ENCODE assay signal across 11 cellular contexts in the genomic region with DNA sequence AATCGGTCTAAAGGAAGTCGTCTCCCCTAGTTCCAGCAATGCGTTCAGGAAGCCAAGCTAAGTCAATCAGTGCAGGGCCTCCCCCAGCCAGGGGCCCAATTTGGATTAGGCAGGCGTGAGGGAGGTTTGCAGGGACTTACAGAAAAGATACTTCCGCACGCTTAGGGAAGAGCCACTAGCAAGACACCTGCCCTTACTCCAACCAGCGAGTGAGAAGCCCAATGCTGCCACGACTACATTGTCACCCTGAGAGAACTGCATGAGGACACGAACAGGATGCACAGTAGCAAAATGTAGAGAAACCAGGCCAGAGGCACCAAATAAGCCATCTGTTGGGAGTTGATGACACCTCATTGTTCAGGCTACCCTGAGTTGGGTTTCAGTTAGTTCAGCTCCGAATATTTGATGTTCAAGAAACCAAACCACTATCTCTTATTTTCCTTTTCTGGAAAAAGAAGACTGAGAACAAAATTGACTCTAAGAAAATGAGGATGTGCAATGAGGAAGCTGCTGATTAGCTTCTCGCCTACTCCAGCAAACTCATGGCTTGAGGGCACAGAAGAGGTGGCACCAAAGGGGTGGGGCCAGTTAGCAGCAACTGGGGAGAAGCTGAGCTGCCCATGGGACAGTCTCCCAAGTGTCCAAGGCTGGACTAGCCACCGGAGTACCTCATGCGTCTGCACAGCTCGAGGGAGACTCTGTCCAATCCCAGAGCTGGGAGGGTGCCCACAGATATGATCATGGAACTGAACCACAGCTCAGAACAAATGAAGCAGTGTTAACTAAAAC. TPM values are rescaled to one million over a fixed set of nuclear protein-coding genes. Genes with fewer than 3 reads are reported as not detected.
DNase-seq lines count a peak whose midpoint lies in the region; ATAC-seq and TF ChIP-seq lines count a peak whose summit lies in the region.
"Had no signal": no experiment of that assay in that cellular context is flagged by ENCODE, and none has a peak within 500 bp of the region (broad histone marks: within the 10 kb centered on the region; RNA-seq: fewer than 3 reads in every experiment).

No MANE protein-coding gene starts in this region.

- ATAC-seq in right lobe of liver (no peak), upper lobe of right lung (peak; percentile 46), GM19324 (IDR thresholded peaks at IDR 0.05; ENCODE audit: low FRiP score, unreplicated experiment) (no peak), HG02981 (IDR thresholded peaks at IDR 0.05; ENCODE audit: unreplicated experiment) (no peak)

- peaks cover 88% of the 10 kb centered on the region for H3K4me1 Mint-ChIP-seq in activated naive CD4-positive, alpha-beta T cell treated with anti-CD3 and anti-CD28 coated beads for 36 hours (ENCODE audit: low read depth)
- H3K4me1 Mint-ChIP-seq in activated naive CD8-positive, alpha-beta T cell (ENCODE audit: low read depth), result peaks cover 89% of the 10 kb centered on the region

- no peaks in the 10 kb centered on the region for H3K27me3 Mint-ChIP-seq in activated naive CD4-positive, alpha-beta T cell treated with anti-CD3 and anti-CD28 coated beads for 36 hours (ENCODE audit: low read depth)
- H3K27me3 Mint-ChIP-seq in activated naive CD8-positive, alpha-beta T cell, result no peaks in the 10 kb centered on the region

- no peaks in the 10 kb centered on the region for H3K9me3 ChIP-seq in right lobe of liver
- H3K9me3 ChIP-seq in upper lobe of right lung, result no peaks in the 10 kb centered on the region
- H3K9me3 ChIP-seq: SJSA1 had no signal

- whole genome bisulfite sequencing in right lobe of liver (ENCODE audit: insufficient coverage, low coverage, low lambda C conversion rate, missing lambda C conversion rate), result 65% methylated on average over 12 of the region's 14 CpGs

- TF ChIP-seq CTCF in right lobe of liver (IDR thresholded peaks at IDR 0.05) (no peak), upper lobe of right lung (IDR thresholded peaks at IDR 0.05) (no peak)

- no peaks in the 10 kb centered on the region for H3K9me3 Mint-ChIP-seq in activated naive CD4-positive, alpha-beta T cell treated with anti-CD3 and anti-CD28 coated beads for 36 hours
- H3K9me3 Mint-ChIP-seq in activated naive CD8-positive, alpha-beta T cell (ENCODE audit: low read depth), result no peaks in the 10 kb centered on the region

- TF ChIP-seq POLR2A in right lobe of liver (IDR thresholded peaks at IDR 0.05), result peak; percentile 25

- CTCF ChIA-PET in activated naive CD4-positive, alpha-beta T cell treated with anti-CD3 and anti-CD28 coated beads for 36 hours (lab: Charles Lee), result interaction anchor here (1.2 to 4.4 kb wide), 7 partner anchors 27 to 163 kb away, joined by 3 to 23 read pairs (median 4); partner anchors contain the start of gene CKLF

- H3K27ac ChIP-seq in right lobe of liver, result peak overlapping the region; percentile 70 to 99 (median 99)
- H3K27ac ChIP-seq in upper lobe of right lung, result peak overlapping the region; percentile 97
- H3K27ac ChIP-seq: SJSA1 had no signal

- H3K27ac Mint-ChIP-seq in activated naive CD4-positive, alpha-beta T cell treated with anti-CD3 and anti-CD28 coated beads for 36 hours, result peak overlapping the region; percentile 73
- H3K27ac Mint-ChIP-seq in activated naive CD8-positive, alpha-beta T cell, result peak overlapping the region; percentile 13

- H3K36me3 ChIP-seq in right lobe of liver (no peaks in the 10 kb centered on the region), upper lobe of right lung (no peaks in the 10 kb centered on the region)
- H3K36me3 ChIP-seq: brain microvascular endothelial cell had no signal

- H3K4me3 ChIP-seq in right lobe of liver (no peak overlapping the region), upper lobe of right lung (no peak overlapping the region)
- H3K4me3 ChIP-seq: SJSA1 had no signal

- H3K27me3 ChIP-seq in right lobe of liver (no peaks in the 10 kb centered on the region), upper lobe of right lung (no peaks in the 10 kb centered on the region)
- H3K27me3 ChIP-seq: brain microvascular endothelial cell, SJSA1 had no signal

- no peaks in the 10 kb centered on the region for H3K36me3 Mint-ChIP-seq in activated naive CD4-positive, alpha-beta T cell treated with anti-CD3 and anti-CD28 coated beads for 36 hours (ENCODE audit: low read depth)
- H3K36me3 Mint-ChIP-seq in activated naive CD8-positive, alpha-beta T cell, result peaks cover under 1% of the 10 kb centered on the region

- peak; percentile 46 for DNase-seq in activated naive CD4-positive, alpha-beta T cell treated with anti-CD3 and anti-CD28 coated beads for 36 hours
- DNase-seq in activated naive CD4-positive, alpha-beta T cell treated with anti-CD3 and anti-CD28 coated beads, Interleukin-2, amount 50 U/mL, for 16 hours, result no peak
- DNase-seq in right lobe of liver (peak in 1 of 3 donors; percentile 64), upper lobe of right lung (peak; percentile 82), mucosa of gallbladder (ENCODE audit: low spot score) (no peak)
- DNase-seq: brain microvascular endothelial cell; stimulated activated CD4-positive, alpha-beta T cell treated with anti-CD3 and anti-CD28 coated beads, Interleukin-4, amount 100 ng/mL, for 1 hour had no signal

- peaks cover 0 to 57% (median 22%) of the 10 kb centered on the region in 4 donors for H3K4me1 ChIP-seq in right lobe of liver
- H3K4me1 ChIP-seq in upper lobe of right lung, result peaks cover 92% of the 10 kb centered on the region

- no peak overlapping the region for H3K4me3 Mint-ChIP-seq in activated naive CD4-positive, alpha-beta T cell treated with anti-CD3 and anti-CD28 coated beads for 36 hours
- peak overlapping the region; percentile 17 for H3K4me3 Mint-ChIP-seq in activated naive CD8-positive, alpha-beta T cell

- intact Hi-C loops in activated naive CD4-positive, alpha-beta T cell treated with anti-CD3 and anti-CD28 coated beads for 36 hours (cut with micrococcal nuclease), result no loop called here
- intact Hi-C loops in right lobe of liver (cut with DNase I) (no loop called here), upper lobe of right lung (cut with DNase I) (no loop called here)

RNA-seq across cellular contexts. Expression of gene TK2, which starts 29.3 kb away (rescaled TPM):
- 1 to 10 TPM; 5.7 to 5.9 TPM for total RNA-seq in activated naive CD4-positive, alpha-beta T cell treated with anti-CD3 and anti-CD28 coated beads for 36 hours
- 10 to 100 TPM; 25.8 to 41.7 (median 33.6) TPM for total RNA-seq in right lobe of liver
- total RNA-seq in upper lobe of right lung, result 36.1 TPM
- total RNA-seq in mucosa of gallbladder, result 38.5 TPM

RNA-seq across cellular contexts. Expression of gene CKLF, which starts 31.8 kb away (rescaled TPM):
- total RNA-seq in activated naive CD4-positive, alpha-beta T cell treated with anti-CD3 and anti-CD28 coated beads for 36 hours, result 100 to 1,000 TPM; 114 to 126 TPM
- 10 to 100 TPM in 4 of 6 experiments, 1 to 10 TPM in 2; 8.4 to 30.5 (median 14.0) TPM for total RNA-seq in right lobe of liver
- 57.6 TPM for total RNA-seq in upper lobe of right lung
- total RNA-seq in mucosa of gallbladder, result 50.0 TPM

RNA-seq across cellular contexts. Expression of gene CMTM1, which starts 45.6 kb away (rescaled TPM):
- total RNA-seq in activated naive CD4-positive, alpha-beta T cell treated with anti-CD3 and anti-CD28 coated beads for 36 hours, result 1 to 10 TPM; 4.2 to 8.2 TPM
- 1 to 10 TPM in 2 of 6 experiments, under 1 TPM in 3, not detected in 1; 0.69 to 1.6 (median 0.90) TPM for total RNA-seq in right lobe of liver
- 8.4 TPM for total RNA-seq in upper lobe of right lung
- total RNA-seq in mucosa of gallbladder, result 12.1 TPM

RNA-seq across cellular contexts. Expression of gene CMTM2, which starts 58.7 kb away (rescaled TPM):
- not detected for total RNA-seq in activated naive CD4-positive, alpha-beta T cell treated with anti-CD3 and anti-CD28 coated beads for 36 hours
- total RNA-seq in right lobe of liver (under 1 TPM in 3 of 6 experiments, not detected in 3; 0.44 to 0.83 (median 0.55) TPM), upper lobe of right lung (3.1 TPM), mucosa of gallbladder (not detected)
- total RNA-seq: SJSA1 had no signal

Comparison
In these comparisons a context has a peak if more than half of its experiments do, and no peak if none do; other contexts are left out.
1. DNase-seq: peak in activated naive CD4-positive, alpha-beta T cell treated with anti-CD3 and anti-CD28 coated beads for 36 hours (single experiment) and upper lobe of right lung (single experiment); none in activated naive CD4-positive, alpha-beta T cell treated with anti-CD3 and anti-CD28 coated beads, Interleukin-2, amount 50 U/mL, for 16 hours (single experiment) and mucosa of gallbladder (single experiment).